7 cellular contexts compared by ENCODE assay signal in the genomic region with DNA sequence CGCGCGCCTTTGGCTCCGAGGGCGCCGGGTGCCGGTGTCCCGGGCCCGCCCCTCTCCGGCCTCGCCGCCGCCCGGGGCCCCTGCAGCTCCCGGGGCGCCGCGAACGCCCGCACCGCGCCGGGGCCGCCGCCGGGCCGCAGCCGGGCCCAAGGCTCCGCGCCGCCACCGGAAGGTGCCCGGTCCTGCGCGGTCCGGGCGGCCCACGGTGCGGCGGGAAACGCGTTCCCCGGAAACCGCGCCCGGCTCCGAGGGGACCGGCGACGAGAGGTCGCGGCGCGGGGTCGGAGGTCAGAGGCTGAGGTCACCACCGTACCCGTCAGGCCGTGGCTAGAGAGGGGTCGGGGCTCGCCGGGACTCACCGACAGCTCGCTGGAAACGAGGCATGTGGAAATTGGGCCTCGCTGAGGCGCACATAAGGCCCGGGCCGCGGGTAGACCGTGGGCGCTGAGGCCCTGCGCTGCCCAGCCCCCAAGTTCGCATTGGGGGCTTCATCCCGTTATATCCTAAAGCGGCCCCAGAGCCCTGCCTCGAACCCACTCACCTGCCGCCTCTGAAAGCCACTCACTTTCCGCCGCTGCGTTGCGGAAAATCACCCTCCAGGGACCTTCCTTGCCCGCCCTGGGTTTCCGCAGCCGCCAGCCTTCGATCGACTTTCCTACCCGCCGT. TPM values are rescaled to one million over a fixed set of nuclear protein-coding genes. Genes with fewer than 3 reads are reported as not detected.
DNase-seq lines count a peak whose midpoint lies in the region; ATAC-seq and TF ChIP-seq lines count a peak whose summit lies in the region.

A gene (minus strand): TSS at position 167 of the 666 bp plus-strand sequence. CDS start 745 bp downstream, outside the sequence.

- H3K9me3 ChIP-seq in OCI-LY3 (ENCODE audit: insufficient read depth, low read length): no peaks in the 10 kb centered on the region

- peak within 1 kb of the TSS; percentile 77 to 80 for H3K27ac Mint-ChIP-seq in natural killer cell

- no peaks in the 10 kb centered on the region for H3K36me3 Mint-ChIP-seq in natural killer cell

- intact Hi-C loops in natural killer cell (cut with micrococcal nuclease): no loop called here

- ATAC-seq in HG02610 (IDR thresholded peaks at IDR 0.05; ENCODE audit: unreplicated experiment): peak; percentile 52
- ATAC-seq in natural killer cell: peak; percentile 91 to 94 (median 91)

- H3K4me3 ChIP-seq in GM12865 (ENCODE audit: low read depth, low read length) (peak within 1 kb of the TSS; percentile 98), OCI-LY3 (ENCODE audit: low read length) (peak within 1 kb of the TSS; percentile 100)

- peaks cover 14% of the 10 kb centered on the region for H3K4me1 ChIP-seq in OCI-LY3 (ENCODE audit: low read length)

- H3K4me1 Mint-ChIP-seq in natural killer cell: peaks cover 4 to 13% of the 10 kb centered on the region in 2 donors

- peak within 1 kb of the TSS; percentile 86 for H3K4me3 Mint-ChIP-seq in natural killer cell

- no peaks in the 10 kb centered on the region for H3K27me3 ChIP-seq in OCI-LY3 (ENCODE audit: low read depth, low read length)

- TF ChIP-seq CTCF in GM12865 (IDR thresholded peaks at IDR 0.05; ENCODE audit: insufficient read depth, low read depth, low read length, missing control alignments) (no peak), OCI-LY3 (IDR thresholded peaks at IDR 0.05; ENCODE audit: low read depth, low read length) (no peak), natural killer cell (IDR thresholded peaks at IDR 0.05) (no peak)

- H3K9ac ChIP-seq in OCI-LY3 (ENCODE audit: low read length): peak within 1 kb of the TSS; percentile 97

- DNase-seq in GM12865 (ENCODE audit: low read depth): peak; percentile 83
- DNase-seq in activated T-helper 1 cell treated with Interleukin-2 at 50 U/mL for 16 hours (ENCODE audit: low read depth): peak; percentile 60
- DNase-seq in fibroblast of gingiva (ENCODE audit: low read depth): peak; percentile 57
- DNase-seq in natural killer cell: peak; percentile 74
- peak; percentile 34 to 77 (median 56) for DNase-seq in stimulated activated naive CD4-positive, alpha-beta T cell (lab: John Stamatoyannopoulos, UW)

- H3K79me2 ChIP-seq in OCI-LY3 (ENCODE audit: low read length): peaks cover 28% of the 10 kb centered on the region

- H4K20me1 ChIP-seq in OCI-LY3 (ENCODE audit: insufficient read depth, low read length): no peaks in the 10 kb centered on the region

- H3K9me3 Mint-ChIP-seq in natural killer cell: no peaks in the 10 kb centered on the region

- peak within 1 kb of the TSS; percentile 50 for H2AFZ ChIP-seq in OCI-LY3 (ENCODE audit: low read depth, low read length)

- H3K36me3 ChIP-seq in OCI-LY3 (replicated peaks; ENCODE audit: low read depth, low read length): peaks cover 14% of the 10 kb centered on the region

- peak within 1 kb of the TSS; percentile 96 for H3K4me2 ChIP-seq in OCI-LY3 (ENCODE audit: low read length)

- H3K27me3 Mint-ChIP-seq in natural killer cell (ENCODE audit: low read depth in 2 of 2): no peaks in the 10 kb centered on the region

- H3K27ac ChIP-seq in OCI-LY3 (ENCODE audit: low read length): peak within 1 kb of the TSS; percentile 37

RNA-seq across cellular contexts. Expression of the gene that starts here (rescaled TPM):
- total RNA-seq in natural killer cell: 100 to 1,000 TPM; 122 to 144 (median 136) TPM

Comparison
In these comparisons a context has a peak if more than half of its experiments do, and no peak if none do; other contexts are left out.
1. Peak in every context shown above with its lines: DNase-seq, ATAC-seq, H3K4me3 ChIP-seq and H3K27ac ChIP-seq.